Comparison of ENCODE assay signal across 8 cellular contexts in genomic region chr10:119541046-119541445, GRCh38.
DNase-seq lines count a peak whose midpoint lies in the region; ATAC-seq and TF ChIP-seq lines count a peak whose summit lies in the region.

No MANE protein-coding gene starts in this region.

- H3K79me2 ChIP-seq in SU-DHL-6 (ENCODE audit: insufficient read depth, low read length), result no peaks in the 10 kb centered on the region

- no peak for ATAC-seq in HG02840 (IDR thresholded peaks at IDR 0.05; ENCODE audit: low FRiP score, unreplicated experiment)

- DNase-seq in effector memory CD4-positive, alpha-beta T cell, result no peak
- DNase-seq in posterior cingulate gyrus, result no peak
- no peak for DNase-seq in HCEC 1CT
- no peak for DNase-seq in NCI-H510A (lab: John Stamatoyannopoulos, UW)

- 0 out of 2 replicates have a peak, but pooled peaks cover 12% of the 10 kb centered on the region for H3F3A ChIP-seq in SU-DHL-6 (ENCODE audit: insufficient read depth)

- H3K9me3 ChIP-seq in SU-DHL-6 (ENCODE audit: insufficient read depth, low read length), result no peaks in the 10 kb centered on the region
- H3K9me3 ChIP-seq in effector memory CD4-positive, alpha-beta T cell (ENCODE audit: control insufficient read depth, low read length), result no peaks in the 10 kb centered on the region

- H4K20me1 ChIP-seq in SU-DHL-6 (ENCODE audit: low read depth, low read length), result no peaks in the 10 kb centered on the region; the same call in 1 of the 2 replicates

- TF ChIP-seq CTCF in SU-DHL-6 (IDR thresholded peaks at IDR 0.05; ENCODE audit: insufficient read depth, low read length, poor library complexity, severe bottlenecking), result no peak

- no peaks in the 10 kb centered on the region for H3K27me3 ChIP-seq in SU-DHL-6 (ENCODE audit: low read length)
- no peaks in the 10 kb centered on the region for H3K27me3 ChIP-seq in effector memory CD4-positive, alpha-beta T cell (replicated peaks; ENCODE audit: control insufficient read depth, insufficient read depth, low read length, poor library complexity, severe bottlenecking)

- H2AFZ ChIP-seq in SU-DHL-6 (ENCODE audit: low read depth, low read length, severe bottlenecking), result no peak overlapping the region

- H3K4me1 ChIP-seq in effector memory CD4-positive, alpha-beta T cell (ENCODE audit: control insufficient read depth, insufficient read depth, low read length, poor library complexity, severe bottlenecking), result peaks cover 30% of the 10 kb centered on the region

- H3K27ac ChIP-seq in SU-DHL-6 (ENCODE audit: low read depth, low read length), result no peak overlapping the region
- H3K27ac ChIP-seq in effector memory CD4-positive, alpha-beta T cell (ENCODE audit: insufficient read depth, low read length, poor library complexity, severe bottlenecking), result peak overlapping the region; percentile 80
- peak overlapping the region in 6 of 21 experiments; percentile 14 to 91 (median 86) for H3K27ac ChIP-seq in skin epidermis

- peak overlapping the region; percentile 62 for H3K4me2 ChIP-seq in SU-DHL-6 (ENCODE audit: low read depth, low read length, poor library complexity, severe bottlenecking)

- H3K36me3 ChIP-seq in SU-DHL-6 (ENCODE audit: low read length), result no peaks in the 10 kb centered on the region
- H3K36me3 ChIP-seq in effector memory CD4-positive, alpha-beta T cell (ENCODE audit: control insufficient read depth, insufficient read depth, low read length), result no peaks in the 10 kb centered on the region

- H3K9me2 ChIP-seq in SU-DHL-6 (replicated peaks; ENCODE audit: insufficient read depth, low read length), result no peaks in the 10 kb centered on the region

- peak overlapping the region; percentile 67 for H3K4me3 ChIP-seq in GM08714 (ENCODE audit: low read length)
- H3K4me3 ChIP-seq in SU-DHL-6 (ENCODE audit: insufficient read depth, low read length, poor library complexity, severe bottlenecking), result no peak overlapping the region
- H3K4me3 ChIP-seq in effector memory CD4-positive, alpha-beta T cell (ENCODE audit: insufficient read depth, low read depth, low read length, poor library complexity, severe bottlenecking), result peak overlapping the region; percentile 90
- peak overlapping the region in 6 of 7 experiments; percentile 68 to 88 (median 81) for H3K4me3 ChIP-seq in skin epidermis

- no peak overlapping the region for H3K9ac ChIP-seq in SU-DHL-6 (ENCODE audit: low read length)

- intact Hi-C loops in posterior cingulate gyrus (cut with DNase I), result no loop called here
